In genomic region chr2:154709215-154709614, GRCh38 we compare ENCODE assay signal across 30 cellular contexts. TPM values are rescaled to one million over a fixed set of nuclear protein-coding genes. Genes with fewer than 3 reads are reported as not detected.
DNase-seq lines count a peak whose midpoint lies in the region; ATAC-seq and TF ChIP-seq lines count a peak whose summit lies in the region.
"Had no signal": no experiment of that assay in that cellular context is flagged by ENCODE, and none has a peak within 500 bp of the region (broad histone marks: within the 10 kb centered on the region; RNA-seq: fewer than 3 reads in every experiment).

No MANE protein-coding gene starts in this region.

- H3K27ac Mint-ChIP-seq in CD8-positive, alpha-beta T cell, result no peak overlapping the region
- H3K27ac Mint-ChIP-seq: activated CD4-positive, alpha-beta T cell treated with anti-CD3 and anti-CD28 coated beads for 36 hours; activated naive CD8-positive, alpha-beta T cell treated with anti-CD3 and anti-CD28 coated beads, Interleukin-2, amount 10 ng/mL, durations not matched to agents 7 days and 5 days; natural killer cell treated with Interleukin-12 subunit alpha and Interleukin-12 subunit beta and Interleukin-15 and Interleukin-18, amount 100 ng/mL, for 72 hours; stimulated activated naive B cell treated with anti-CD40 and anti-IgM and Interleukin-4, amounts not matched to agents 10 μg/mL and 1 μg/mL and 100 μg/mL, for 72 hours had no signal

- POLR2A ChIA-PET in CD8-positive, alpha-beta T cell (lab: Charles Lee), result no interaction called here

- H3K9me3 ChIP-seq in ovary, result no peaks in the 10 kb centered on the region
- H3K9me3 ChIP-seq in CD8-positive, alpha-beta T cell (ENCODE audit: low read length), result no peaks in the 10 kb centered on the region
- H3K9me3 ChIP-seq: ascending aorta, Caco-2, MG63, pancreas, suprapubic skin had no signal

- no peaks in the 10 kb centered on the region for H3K36me3 ChIP-seq in ovary
- no peaks in the 10 kb centered on the region for H3K36me3 ChIP-seq in CD8-positive, alpha-beta T cell (ENCODE audit: insufficient read depth, low read length)
- H3K36me3 ChIP-seq: ascending aorta, MG63, pancreas, suprapubic skin had no signal

- no peaks in the 10 kb centered on the region for H3K36me3 Mint-ChIP-seq in CD8-positive, alpha-beta T cell
- H3K36me3 Mint-ChIP-seq: activated naive CD8-positive, alpha-beta T cell treated with anti-CD3 and anti-CD28 coated beads, Interleukin-2, amount 10 ng/mL, durations not matched to agents 7 days and 5 days; natural killer cell treated with Interleukin-12 subunit alpha and Interleukin-12 subunit beta and Interleukin-15 and Interleukin-18, amount 100 ng/mL, for 72 hours; stimulated activated naive B cell treated with anti-CD40 and anti-IgM and Interleukin-4, amounts not matched to agents 10 μg/mL and 1 μg/mL and 100 μg/mL, for 72 hours had no signal

- intact Hi-C loops in sciatic nerve (cut with DNase I) (no loop called here), ovary (cut with DNase I) (no loop called here)
- intact Hi-C loops in CD8-positive, alpha-beta T cell (cut with DNase I, micrococcal nuclease), result no loop called here

- H3K4me3 Mint-ChIP-seq in CD8-positive, alpha-beta T cell, result no peak overlapping the region
- H3K4me3 Mint-ChIP-seq: activated CD4-positive, alpha-beta T cell treated with anti-CD3 and anti-CD28 coated beads for 36 hours; activated naive CD8-positive, alpha-beta T cell treated with anti-CD3 and anti-CD28 coated beads, Interleukin-2, amount 10 ng/mL, durations not matched to agents 7 days and 5 days; natural killer cell treated with Interleukin-12 subunit alpha and Interleukin-12 subunit beta and Interleukin-15 and Interleukin-18, amount 100 ng/mL, for 72 hours; stimulated activated naive B cell treated with anti-CD40 and anti-IgM and Interleukin-4, amounts not matched to agents 10 μg/mL and 1 μg/mL and 100 μg/mL, for 72 hours had no signal

- CTCF ChIA-PET in CD8-positive, alpha-beta T cell (lab: Charles Lee), result no interaction called here

- TF ChIP-seq CTCF in ovary (IDR thresholded peaks at IDR 0.05), result no peak
- no peak for TF ChIP-seq CTCF in CD8-positive, alpha-beta T cell (IDR thresholded peaks at IDR 0.05)

- DNase-seq in DMS 273 treated with DMSO at 0.1 percent for 48 hours (lab: John Stamatoyannopoulos, UW), result peak; percentile 78
- peak; percentile 98 for DNase-seq in NCI-H1694 treated with DMSO at 0.1 percent for 48 hours (lab: John Stamatoyannopoulos, UW)
- peak; percentile 66 for DNase-seq in astrocyte of the hippocampus (ENCODE audit: low read depth, low spot score)
- no peak for DNase-seq in left lobe of liver (ENCODE audit: low spot score)
- DNase-seq in sciatic nerve (ENCODE audit: low spot score), result no peak
- DNase-seq in ovary, result no peak
- DNase-seq in CD8-positive, alpha-beta T cell, result no peak
- DNase-seq in NCI-H2107 (lab: John Stamatoyannopoulos, UW), result no peak
- DNase-seq: activated CD4-positive, alpha-beta T cell treated with anti-CD3 and anti-CD28 coated beads for 36 hours; activated gamma-delta T cell; activated naive CD8-positive, alpha-beta T cell treated with anti-CD3 and anti-CD28 coated beads, Interleukin-2, amount 10 ng/mL, durations not matched to agents 7 days and 5 days; activated T-cell treated with anti-CD3 and anti-CD28 coated beads, Interleukin-2, amount 50 U/mL, for 1 hour; Caco-2; DMS79 treated with DMSO at 0.1 percent for 48 hours; HCEC 1CT; KBM-7; MG63; NCI-H526; pancreas; RPMI8226; stimulated activated naive B cell treated with anti-CD40 and anti-IgM and Interleukin-4, amounts not matched to agents 10 μg/mL and 1 μg/mL and 100 μg/mL, for 72 hours; T-helper 2 cell had no signal

- no peaks in the 10 kb centered on the region for H3K4me1 ChIP-seq in ovary (ENCODE audit: insufficient read depth)
- H3K4me1 ChIP-seq in CD8-positive, alpha-beta T cell (ENCODE audit: insufficient read depth, low read length), result no peaks in the 10 kb centered on the region
- H3K4me1 ChIP-seq: ascending aorta, Caco-2, pancreas, suprapubic skin had no signal

- H3K27ac ChIP-seq in ovary, result no peak overlapping the region
- H3K27ac ChIP-seq in CD8-positive, alpha-beta T cell (ENCODE audit: low read depth, low read length), result no peak overlapping the region
- H3K27ac ChIP-seq: ascending aorta, pancreas, SK-N-MC, suprapubic skin had no signal

- 68 to 76% (median 71%) methylated on average over 3 of the region's 3 CpGs for WGBS in ovary, 3 donors

- no peaks in the 10 kb centered on the region for H3K9me3 Mint-ChIP-seq in CD8-positive, alpha-beta T cell
- H3K9me3 Mint-ChIP-seq: activated naive CD8-positive, alpha-beta T cell treated with anti-CD3 and anti-CD28 coated beads, Interleukin-2, amount 10 ng/mL, durations not matched to agents 7 days and 5 days; stimulated activated naive B cell treated with anti-CD40 and anti-IgM and Interleukin-4, amounts not matched to agents 10 μg/mL and 1 μg/mL and 100 μg/mL, for 72 hours had no signal

- H3K4me1 Mint-ChIP-seq in CD8-positive, alpha-beta T cell (ENCODE audit: low read depth), result no peaks in the 10 kb centered on the region
- H3K4me1 Mint-ChIP-seq: activated CD4-positive, alpha-beta T cell treated with anti-CD3 and anti-CD28 coated beads for 36 hours; activated naive CD8-positive, alpha-beta T cell treated with anti-CD3 and anti-CD28 coated beads, Interleukin-2, amount 10 ng/mL, durations not matched to agents 7 days and 5 days; stimulated activated naive B cell treated with anti-CD40 and anti-IgM and Interleukin-4, amounts not matched to agents 10 μg/mL and 1 μg/mL and 100 μg/mL, for 72 hours had no signal

- no peaks in the 10 kb centered on the region for H3K27me3 Mint-ChIP-seq in CD8-positive, alpha-beta T cell (ENCODE audit: low read depth)
- H3K27me3 Mint-ChIP-seq: activated CD4-positive, alpha-beta T cell treated with anti-CD3 and anti-CD28 coated beads for 36 hours; activated naive CD8-positive, alpha-beta T cell treated with anti-CD3 and anti-CD28 coated beads, Interleukin-2, amount 10 ng/mL, durations not matched to agents 7 days and 5 days; natural killer cell treated with Interleukin-12 subunit alpha and Interleukin-12 subunit beta and Interleukin-15 and Interleukin-18, amount 100 ng/mL, for 72 hours; stimulated activated naive B cell treated with anti-CD40 and anti-IgM and Interleukin-4, amounts not matched to agents 10 μg/mL and 1 μg/mL and 100 μg/mL, for 72 hours had no signal

- no peaks in the 10 kb centered on the region for H3K27me3 ChIP-seq in ovary
- no peaks in the 10 kb centered on the region for H3K27me3 ChIP-seq in CD8-positive, alpha-beta T cell (ENCODE audit: insufficient read depth, low read length)
- H3K27me3 ChIP-seq: ascending aorta, MG63, pancreas, suprapubic skin had no signal

- no peak for TF ChIP-seq POLR2A in ovary (IDR thresholded peaks at IDR 0.05)

- ATAC-seq in left lobe of liver (peak; percentile 62), sciatic nerve (no peak)
- ATAC-seq in CD8-positive, alpha-beta T cell, result no peak
- ATAC-seq: activated CD4-positive, alpha-beta T cell treated with anti-CD3 and anti-CD28 coated beads for 36 hours; natural killer cell treated with Interleukin-12 subunit alpha and Interleukin-12 subunit beta and Interleukin-15 and Interleukin-18, amount 100 ng/mL, for 72 hours; stimulated activated naive B cell treated with anti-CD40 and anti-IgM and Interleukin-4, amounts not matched to agents 10 μg/mL and 1 μg/mL and 100 μg/mL, for 72 hours had no signal

- H3K4me3 ChIP-seq in ovary, result no peak overlapping the region
- no peak overlapping the region for H3K4me3 ChIP-seq in CD8-positive, alpha-beta T cell (ENCODE audit: low read depth, low read length)
- H3K4me3 ChIP-seq: ascending aorta, MG63, pancreas, SK-N-MC, suprapubic skin had no signal

- TF ChIP-seq EP300 in ovary (IDR thresholded peaks at IDR 0.05), result no peak

RNA-seq across cellular contexts. Expression of gene KCNJ3, which starts 10.7 kb away (rescaled TPM):
- total RNA-seq in left lobe of liver (0.78 TPM), sciatic nerve (0.62 TPM), ovary (under 1 TPM in 4 of 7 donors, not detected in 3; under 0.01 to 0.57 (median 0.32) TPM)
- polyA plus RNA-seq in ovary, result 1 to 10 TPM in 1 of 2 donors, under 1 TPM in 1; 0.10 to 1.4 TPM
- not detected for total RNA-seq in CD8-positive, alpha-beta T cell
- total RNA-seq: activated CD4-positive, alpha-beta T cell treated with anti-CD3 and anti-CD28 coated beads for 36 hours; activated naive CD8-positive, alpha-beta T cell treated with anti-CD3 and anti-CD28 coated beads, Interleukin-2, amount 10 ng/mL, durations not matched to agents 7 days and 5 days; Caco-2; dermis microvascular lymphatic vessel endothelial cell; glomerular endothelial cell; HT1080; mononuclear cell; natural killer cell treated with Interleukin-12 subunit alpha and Interleukin-12 subunit beta and Interleukin-15 and Interleukin-18, amount 100 ng/mL, for 72 hours had no signal

Comparison
In these comparisons a context has a peak if more than half of its experiments do, and no peak if none do; other contexts are left out.
1. DNase-seq: peak in DMS 273 treated with DMSO at 0.1 percent for 48 hours (single experiment), NCI-H1694 treated with DMSO at 0.1 percent for 48 hours (single experiment) and astrocyte of the hippocampus (single experiment); none in left lobe of liver (single experiment), sciatic nerve (single experiment), ovary (0 of 5), CD8-positive, alpha-beta T cell (0 of 7) and NCI-H2107 (single experiment).